ENCODE assay signal across 16 cellular contexts in genomic region chr4:15035152-15035551, GRCh38. TPM values are rescaled to one million over a fixed set of nuclear protein-coding genes. Genes with fewer than 3 reads are reported as not detected.
DNase-seq lines count a peak whose midpoint lies in the region; TF ChIP-seq lines count a peak whose summit lies in the region.
"Had no signal": no experiment of that assay in that cellular context is flagged by ENCODE, and none has a peak within 500 bp of the region (broad histone marks: within the 10 kb centered on the region; RNA-seq: fewer than 3 reads in every experiment).

No MANE protein-coding gene starts in this region.

- peaks cover 20% of the 10 kb centered on the region for H3K79me2 ChIP-seq in mammary epithelial cell (ENCODE audit: insufficient read depth, low read length)

- no peaks in the 10 kb centered on the region for H3K27me3 ChIP-seq in mammary epithelial cell (ENCODE audit: insufficient read depth, low read length)
- no peaks in the 10 kb centered on the region for H3K27me3 ChIP-seq in breast epithelium
- no peaks in the 10 kb centered on the region for H3K27me3 ChIP-seq in brain microvascular endothelial cell (replicated peaks)
- no peaks in the 10 kb centered on the region for H3K27me3 ChIP-seq in muscle layer of duodenum (ENCODE audit: low read depth, low read length)
- H3K27me3 ChIP-seq in tibial artery, result no peaks in the 10 kb centered on the region
- H3K27me3 ChIP-seq in SJCRH30, result no peaks in the 10 kb centered on the region

- no TSS peak for BruUV-seq in mammary epithelial cell (replicated peaks; lab: Mats Ljungman, UMichigan)

- H3K4me1 ChIP-seq in mammary epithelial cell (ENCODE audit: insufficient read depth, low read length) (peaks cover 24% of the 10 kb centered on the region), breast epithelium (no peaks in the 10 kb centered on the region), muscle layer of duodenum (ENCODE audit: control insufficient read depth in 1 of 2, insufficient read depth in 2 of 2, low read length in 2 of 2) (peaks cover 0 to 21% of the 10 kb centered on the region in 2 donors), tibial artery (peaks cover 0 to 97% (median 29%) of the 10 kb centered on the region in 4 donors), SJCRH30 (no peaks in the 10 kb centered on the region)

- TF ChIP-seq POLR2A in breast epithelium (IDR thresholded peaks at IDR 0.05), result no peak

- TF ChIP-seq CTCF in mammary epithelial cell (conservative IDR thresholded peaks at IDR 0.05 in 1 of 2, IDR thresholded peaks at IDR 0.05 in 1 of 2; ENCODE audit: extremely low read depth in 1 of 2, insufficient read depth in 1 of 2, low read depth in 1 of 2, low read length in 2 of 2) (no peak), breast epithelium (IDR thresholded peaks at IDR 0.05) (no peak), brain microvascular endothelial cell (IDR thresholded peaks at IDR 0.05; ENCODE audit: low read depth, low read length, missing control alignments) (no peak), tibial artery (IDR thresholded peaks at IDR 0.05) (no peak)

- H3K36me3 ChIP-seq in mammary epithelial cell (ENCODE audit: insufficient read depth, low read length), result peaks cover 8% of the 10 kb centered on the region
- H3K36me3 ChIP-seq in breast epithelium, result no peaks in the 10 kb centered on the region
- H3K36me3 ChIP-seq in brain microvascular endothelial cell (replicated peaks), result peaks cover 27% of the 10 kb centered on the region
- peaks cover 0 to 11% of the 10 kb centered on the region in 2 donors for H3K36me3 ChIP-seq in muscle layer of duodenum (ENCODE audit: control insufficient read depth in 1 of 2, insufficient read depth in 2 of 2, low read length in 2 of 2)
- no peaks in the 10 kb centered on the region for H3K36me3 ChIP-seq in tibial artery
- no peaks in the 10 kb centered on the region for H3K36me3 ChIP-seq in SJCRH30

- H3K4me3 ChIP-seq in mammary epithelial cell (replicated peaks in 1 of 3; ENCODE audit: insufficient read depth in 1 of 3, low read depth in 2 of 3, low read length in 3 of 3) (no peak overlapping the region), breast epithelium (no peak overlapping the region), brain microvascular endothelial cell (ENCODE audit: low read depth, low read length) (no peak overlapping the region), muscle layer of duodenum (ENCODE audit: low read depth in 1 of 2, low read length in 2 of 2) (no peak overlapping the region), tibial artery (no peak overlapping the region), SJCRH30 (no peak overlapping the region)

- no peak overlapping the region for H3K9ac ChIP-seq in mammary epithelial cell (ENCODE audit: insufficient read depth, low read length)

- CTCF ChIA-PET in mammary epithelial cell (lab: Charles Lee; ENCODE audit: low non-redundant PET), result no interaction called here

- in situ Hi-C loops in mammary epithelial cell (cut with MboI; ENCODE audit: low sequenced_read_pairs in 2 of 2), result no loop called here
- in situ Hi-C loops in brain microvascular endothelial cell (cut with HindIII; ENCODE audit: low pct_ligation_motif_present, low sequenced_read_pairs), result no loop called here

- H4K20me1 ChIP-seq in mammary epithelial cell (ENCODE audit: insufficient read depth, low read length), result no peaks in the 10 kb centered on the region

- H3K27ac ChIP-seq in mammary epithelial cell (ENCODE audit: insufficient read depth, low read depth, low read length) (peak overlapping the region; percentile 77), breast epithelium (no peak overlapping the region), brain microvascular endothelial cell (peak overlapping the region; percentile 3), muscle layer of duodenum (ENCODE audit: low read length) (peak overlapping the region; percentile 46), tibial artery (peak overlapping the region; percentile 45 to 48), SJCRH30 (no peak overlapping the region)

- DNase-seq in mammary epithelial cell (peak; percentile 16), breast epithelium (ENCODE audit: low spot score in 2 of 2) (no peak), brain microvascular endothelial cell (peak; percentile 31), tibial artery (no peak), GDM1 (lab: John Stamatoyannopoulos, UW) (no peak), SJCRH30 (no peak), HCEC 1CT (no peak)
- DNase-seq: activated gamma-delta T cell; central memory CD4-positive, alpha-beta T cell; head of caudate nucleus; Kasumi-1; kidney; NCI-H1436 treated with DMSO at 0.1 percent for 48 hours; NCI-H446 had no signal

- dilution Hi-C loops in mammary epithelial cell (cut with HindIII; ENCODE audit: low sequenced_read_pairs), result no loop called here

- peak overlapping the region; percentile 52 for H3K4me2 ChIP-seq in mammary epithelial cell (ENCODE audit: insufficient read depth, low read depth, low read length)

- no peaks in the 10 kb centered on the region for H3K9me3 ChIP-seq in mammary epithelial cell (replicated peaks; ENCODE audit: insufficient read depth, low read length)
- H3K9me3 ChIP-seq in breast epithelium, result no peaks in the 10 kb centered on the region
- no peaks in the 10 kb centered on the region for H3K9me3 ChIP-seq in muscle layer of duodenum (ENCODE audit: control insufficient read depth in 1 of 2, low read length in 2 of 2)
- no peaks in the 10 kb centered on the region for H3K9me3 ChIP-seq in tibial artery
- no peaks in the 10 kb centered on the region for H3K9me3 ChIP-seq in SJCRH30 (replicated peaks)

- no peak overlapping the region for H2AFZ ChIP-seq in mammary epithelial cell (ENCODE audit: low read depth, low read length)

- intact Hi-C loops in mammary epithelial cell (cut with micrococcal nuclease), result no loop called here
- intact Hi-C loops in breast epithelium (cut with DNase I; ENCODE audit: low total_unique reads), result no loop called here
- intact Hi-C loops in tibial artery (cut with DNase I; ENCODE audit: low total_unique reads), result no loop called here

RNA-seq across cellular contexts. Expression of gene CPEB2, which starts 32.9 kb away (rescaled TPM):
- 10 to 100 TPM; 16.1 to 21.5 TPM for total RNA-seq in mammary epithelial cell
- 2.4 TPM for polyA plus RNA-seq in mammary epithelial cell
- polyA minus RNA-seq in mammary epithelial cell, result 2.6 TPM
- total RNA-seq in breast epithelium, result 10 to 100 TPM; 16.7 to 33.4 (median 26.4) TPM
- 0.56 and 0.73 TPM in 2 replicates for total RNA-seq in SJCRH30 (2014; rRNA removed; shearing (Covaris generic))
- total RNA-seq: G401 had no signal

Comparison
In these comparisons a context has a peak if more than half of its experiments do, and no peak if none do; other contexts are left out.
1. DNase-seq: peak in mammary epithelial cell (single experiment) and brain microvascular endothelial cell (single experiment); none in breast epithelium (0 of 2), tibial artery (0 of 2), GDM1 (single experiment), SJCRH30 (0 of 2) and HCEC 1CT (single experiment).
2. H3K27ac ChIP-seq: peak in mammary epithelial cell (single experiment), brain microvascular endothelial cell (single experiment), muscle layer of duodenum (single experiment) and tibial artery (2 of 2); none in breast epithelium (0 of 2) and SJCRH30 (single experiment).